Comparison of ENCODE assay signal across 9 cellular contexts in genomic region chr20:50366270-50367103, GRCh38.
DNase-seq lines count a peak whose midpoint lies in the region; ATAC-seq lines count a peak whose summit lies in the region.
"Had no signal": no experiment of that assay in that cellular context is flagged by ENCODE, and none has a peak within 500 bp of the region (broad histone marks: within the 10 kb centered on the region; RNA-seq: fewer than 3 reads in every experiment).

No MANE protein-coding gene starts in this region.

- H3K4me1 Mint-ChIP-seq in CD4-positive, alpha-beta memory T cell = peaks cover 9 to 20% (median 14%) of the 10 kb centered on the region in 4 donors

- peaks cover 13% of the 10 kb centered on the region for H3K4me1 ChIP-seq in CD4-positive, alpha-beta memory T cell (ENCODE audit: insufficient read depth, low read length)

- no peaks in the 10 kb centered on the region for H3K36me3 ChIP-seq in CD4-positive, alpha-beta memory T cell (ENCODE audit: insufficient read depth, low read length)

- no peaks in the 10 kb centered on the region for H3K36me3 Mint-ChIP-seq in CD4-positive, alpha-beta memory T cell

- ATAC-seq in esophagus mucosa (peak; percentile 33), sciatic nerve (peak; percentile 52), HG03045 (IDR thresholded peaks at IDR 0.05; ENCODE audit: unreplicated experiment) (no peak)
- ATAC-seq: GM12878 had no signal

- H3K27me3 ChIP-seq in CD4-positive, alpha-beta memory T cell (ENCODE audit: insufficient read depth, low read length) = no peaks in the 10 kb centered on the region

- POLR2A ChIA-PET in CD4-positive, alpha-beta memory T cell (lab: Charles Lee; ENCODE audit: partially characterized antibody) = interaction anchor here (1.1 kb wide), 1 partner anchor 16 kb away, joined by 4 read pairs; no protein-coding TSS in a partner anchor

- peak overlapping the region in 6 of 7 donors; percentile 2 to 89 (median 60) for H3K27ac Mint-ChIP-seq in CD4-positive, alpha-beta memory T cell

- peak overlapping the region; percentile 46 to 84 (median 57) for H3K4me3 Mint-ChIP-seq in CD4-positive, alpha-beta memory T cell

- in situ Hi-C loops in SK-MEL-5 (cut with HindIII; ENCODE audit: low pct_unique_long_range_greater_than_20kb, low sequenced_read_pairs) = no loop called here

- no peak overlapping the region for H3K27ac ChIP-seq in CD4-positive, alpha-beta memory T cell (ENCODE audit: low read depth, low read length)

- peak; percentile 44 to 50 (median 49) for DNase-seq in CD4-positive, alpha-beta memory T cell
- peak; percentile 52 for DNase-seq in NAMALWA (ENCODE audit: low spot score)
- peak; percentile 73 for DNase-seq in SK-MEL-5 (ENCODE audit: low read depth, low spot score)
- no peak for DNase-seq in sciatic nerve (ENCODE audit: low spot score)
- DNase-seq in mesenteric fat pad (ENCODE audit: low spot score) = no peak
- DNase-seq in activated CD8-positive, alpha-beta memory T cell treated with anti-CD3 and anti-CD28 coated beads, Interleukin-2, amount 50 U/mL, for 48 hours = no peak

- intact Hi-C loops in CD4-positive, alpha-beta memory T cell (cut with micrococcal nuclease) = no loop called here
- intact Hi-C loops in sciatic nerve (cut with DNase I) = no loop called here

- no peak overlapping the region for H3K4me3 ChIP-seq in CD4-positive, alpha-beta memory T cell (ENCODE audit: low read length in 2 of 2)
- H3K4me3 ChIP-seq: GM12878 had no signal

- CTCF ChIA-PET in CD4-positive, alpha-beta memory T cell (lab: Charles Lee; ENCODE audit: partially characterized antibody) = interaction anchor here (1.5 kb wide), 1 partner anchor 16 kb away, joined by 5 read pairs; no protein-coding TSS in a partner anchor

- peaks cover 0 to 2% (median 0%) of the 10 kb centered on the region in 8 donors for H3K9me3 Mint-ChIP-seq in CD4-positive, alpha-beta memory T cell

- H3K9me3 ChIP-seq in CD4-positive, alpha-beta memory T cell (ENCODE audit: control insufficient read depth in 1 of 2, low read length in 2 of 2) = no peaks in the 10 kb centered on the region

- H3K27me3 Mint-ChIP-seq in CD4-positive, alpha-beta memory T cell = peaks cover 1 to 3% of the 10 kb centered on the region in 2 donors

Comparison
In these comparisons a context has a peak if more than half of its experiments do, and no peak if none do; other contexts are left out.
1. DNase-seq: peak in CD4-positive, alpha-beta memory T cell (5 of 5), NAMALWA (single experiment) and SK-MEL-5 (single experiment); none in sciatic nerve (single experiment), mesenteric fat pad (single experiment) and activated CD8-positive, alpha-beta memory T cell treated with anti-CD3 and anti-CD28 coated beads, Interleukin-2, amount 50 U/mL, for 48 hours (single experiment).